14 cellular contexts compared by ENCODE assay signal in genomic region chr15:101657968-101658784, GRCh38. TPM values are rescaled to one million over a fixed set of nuclear protein-coding genes. Genes with fewer than 3 reads are reported as not detected.
DNase-seq lines count a peak whose midpoint lies in the region; ATAC-seq, FAIRE-seq and TF ChIP-seq lines count a peak whose summit lies in the region.
"Had no signal": no experiment of that assay in that cellular context is flagged by ENCODE, and none has a peak within 500 bp of the region (broad histone marks: within the 10 kb centered on the region; RNA-seq: fewer than 3 reads in every experiment).

No MANE protein-coding gene starts in this region.

- H3K9me3 ChIP-seq in ovary, result no peaks in the 10 kb centered on the region
- H3K9me3 ChIP-seq: MG63, psoas muscle had no signal

- peaks cover 1% of the 10 kb centered on the region for H3K4me1 ChIP-seq in ovary (ENCODE audit: insufficient read depth)

- no peak for TF ChIP-seq POLR2A in ovary (IDR thresholded peaks at IDR 0.05)

- no peaks in the 10 kb centered on the region for H3K36me3 ChIP-seq in ovary
- H3K36me3 ChIP-seq: MG63 had no signal

- H3K9me3 Mint-ChIP-seq in activated T-cell treated with anti-CD3 and anti-CD28 coated beads, Interleukin-2, amount 50 U/mL, for 24 hours, result no peaks in the 10 kb centered on the region
- H3K9me3 Mint-ChIP-seq: activated CD4-positive, alpha-beta memory T cell treated with anti-CD3 and anti-CD28 coated beads for 36 hours; stimulated activated naive CD8-positive, alpha-beta T cell treated with anti-CD3 and anti-CD28 coated beads, Interleukin-15, Interleukin-2, amounts not matched to agents 100 ng/mL and 50 ng/mL, for 24 hours had no signal

- intact Hi-C loops in sciatic nerve (cut with DNase I) (no loop called here), ovary (cut with DNase I) (no loop called here)

- no peaks in the 10 kb centered on the region for H3K27me3 Mint-ChIP-seq in activated T-cell treated with anti-CD3 and anti-CD28 coated beads, Interleukin-2, amount 50 U/mL, for 24 hours
- H3K27me3 Mint-ChIP-seq: activated CD4-positive, alpha-beta memory T cell treated with anti-CD3 and anti-CD28 coated beads for 36 hours; stimulated activated naive CD8-positive, alpha-beta T cell treated with anti-CD3 and anti-CD28 coated beads, Interleukin-15, Interleukin-2, amounts not matched to agents 100 ng/mL and 50 ng/mL, for 24 hours had no signal

- peaks cover 50% of the 10 kb centered on the region for H3K36me3 Mint-ChIP-seq in activated T-cell treated with anti-CD3 and anti-CD28 coated beads, Interleukin-2, amount 50 U/mL, for 24 hours (ENCODE audit: low read depth)

- FAIRE-seq in RCC 7860 (lab: Jason Lieb, UNC), result no peak

- no peak overlapping the region for H3K4me3 ChIP-seq in ovary
- H3K4me3 ChIP-seq: MG63, psoas muscle had no signal

- H3K27ac ChIP-seq in ovary, result no peak overlapping the region
- H3K27ac ChIP-seq: psoas muscle had no signal

- peak; percentile 59 for ATAC-seq in sciatic nerve
- ATAC-seq: esophagus mucosa, psoas muscle had no signal

- TF ChIP-seq EP300 in ovary (IDR thresholded peaks at IDR 0.05), result no peak

- TF ChIP-seq CTCF in ovary (IDR thresholded peaks at IDR 0.05), result no peak

- no peak overlapping the region for H3K4me3 Mint-ChIP-seq in activated T-cell treated with anti-CD3 and anti-CD28 coated beads, Interleukin-2, amount 50 U/mL, for 24 hours
- H3K4me3 Mint-ChIP-seq: activated CD4-positive, alpha-beta memory T cell treated with anti-CD3 and anti-CD28 coated beads for 36 hours; stimulated activated naive CD8-positive, alpha-beta T cell treated with anti-CD3 and anti-CD28 coated beads, Interleukin-15, Interleukin-2, amounts not matched to agents 100 ng/mL and 50 ng/mL, for 24 hours had no signal

- peak overlapping the region; percentile 57 for H3K27ac Mint-ChIP-seq in activated T-cell treated with anti-CD3 and anti-CD28 coated beads, Interleukin-2, amount 50 U/mL, for 24 hours
- H3K27ac Mint-ChIP-seq: activated CD4-positive, alpha-beta memory T cell treated with anti-CD3 and anti-CD28 coated beads for 36 hours; stimulated activated naive CD8-positive, alpha-beta T cell treated with anti-CD3 and anti-CD28 coated beads, Interleukin-15, Interleukin-2, amounts not matched to agents 100 ng/mL and 50 ng/mL, for 24 hours had no signal

- DNase-seq in activated T-cell treated with anti-CD3 and anti-CD28 coated beads, Interleukin-2, amount 50 U/mL, for 24 hours, result no peak
- no peak for DNase-seq in activated T-cell treated with anti-CD3 and anti-CD28 coated beads, Interleukin-2, amount 50 U/mL, for 1 hour
- DNase-seq in NCI-H2107 treated with DMSO at 0.1 percent for 48 hours (lab: John Stamatoyannopoulos, UW; ENCODE audit: unreplicated experiment) (peak; percentile 40), dermis blood vessel endothelial cell (peak; percentile 81), sciatic nerve (ENCODE audit: low spot score) (no peak), ovary (no peak), RCC 7860 (ENCODE audit: low spot score) (no peak)
- no peak for DNase-seq in stimulated activated CD4-positive, alpha-beta T cell treated with anti-CD3 and anti-CD28 coated beads, Interleukin-4, amount 100 ng/mL, for 24 hours
- DNase-seq: activated CD4-positive, alpha-beta memory T cell treated with anti-CD3 and anti-CD28 coated beads for 36 hours; MG63; psoas muscle; T-helper 2 cell had no signal

- H3K4me1 Mint-ChIP-seq in activated T-cell treated with anti-CD3 and anti-CD28 coated beads, Interleukin-2, amount 50 U/mL, for 24 hours (ENCODE audit: low read depth), result peaks cover 15% of the 10 kb centered on the region

- 81 to 86% (median 85%) methylated on average over 9 of the region's 9 CpGs for WGBS in ovary, 3 donors

- no peaks in the 10 kb centered on the region for H3K27me3 ChIP-seq in ovary
- H3K27me3 ChIP-seq: MG63 had no signal

RNA-seq across cellular contexts. Expression of gene TM2D3, which starts 6.0 kb away (rescaled TPM):
- total RNA-seq in dermis blood vessel endothelial cell (31.0 and 44.4 TPM in 2 replicates), sciatic nerve (57.2 TPM), ovary (10 to 100 TPM; 46.0 to 76.9 (median 57.3) TPM)
- polyA plus RNA-seq in ovary, result 10 to 100 TPM; 46.5 to 70.7 TPM

Comparison
In these comparisons a context has a peak if more than half of its experiments do, and no peak if none do; other contexts are left out.
1. DNase-seq: peak in NCI-H2107 treated with DMSO at 0.1 percent for 48 hours (single experiment) and dermis blood vessel endothelial cell (single experiment); none in activated T-cell treated with anti-CD3 and anti-CD28 coated beads, Interleukin-2, amount 50 U/mL, for 24 hours (single experiment), activated T-cell treated with anti-CD3 and anti-CD28 coated beads, Interleukin-2, amount 50 U/mL, for 1 hour (single experiment), sciatic nerve (single experiment), ovary (0 of 5), stimulated activated CD4-positive, alpha-beta T cell treated with anti-CD3 and anti-CD28 coated beads, Interleukin-4, amount 100 ng/mL, for 24 hours (single experiment) and RCC 7860 (single experiment).